10 cellular contexts compared by ENCODE assay signal in the genomic region with DNA sequence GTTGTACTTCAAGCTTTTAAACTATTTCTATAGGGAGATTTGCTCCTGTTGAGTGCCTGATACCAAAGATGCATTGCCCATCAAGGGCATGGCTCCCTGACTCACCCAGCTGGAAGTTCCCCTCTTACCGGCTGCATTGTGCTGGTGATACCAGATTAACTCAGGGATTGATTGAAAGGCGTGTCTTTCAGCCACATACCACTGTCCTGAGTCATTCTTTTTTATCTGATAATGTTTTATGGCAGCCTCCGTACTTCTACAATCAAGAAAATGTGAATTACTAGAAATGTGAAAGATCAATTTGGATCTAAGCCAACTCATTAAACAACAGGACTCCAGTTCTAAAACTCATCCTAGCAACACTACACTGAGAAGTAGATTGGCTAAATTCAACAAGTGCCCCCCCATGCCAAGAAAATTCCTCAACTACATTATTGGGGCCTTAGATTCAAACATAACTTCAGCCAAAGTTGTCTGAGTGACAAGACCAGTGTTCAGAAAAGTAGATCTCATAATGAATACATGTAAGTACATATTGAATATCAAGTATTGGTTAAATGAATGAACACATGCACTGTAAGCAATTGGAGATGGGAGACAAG. TPM values are rescaled to one million over a fixed set of nuclear protein-coding genes. Genes with fewer than 3 reads are reported as not detected.
DNase-seq lines count a peak whose midpoint lies in the region; ATAC-seq and TF ChIP-seq lines count a peak whose summit lies in the region.
"Had no signal": no experiment of that assay in that cellular context is flagged by ENCODE, and none has a peak within 500 bp of the region (broad histone marks: within the 10 kb centered on the region; RNA-seq: fewer than 3 reads in every experiment).

No MANE protein-coding gene starts in this region.

- H3K27me3 ChIP-seq in HAP-1 (ENCODE audit: low read depth) (no peaks in the 10 kb centered on the region; the same call in 1 of the 2 replicates), RWPE2 (ENCODE audit: insufficient read depth, poor library complexity, severe bottlenecking) (no peaks in the 10 kb centered on the region), endodermal cell (ENCODE audit: control insufficient read depth, insufficient read depth, low read length, poor library complexity, severe bottlenecking) (no peaks in the 10 kb centered on the region)

- H3K27me3 Mint-ChIP-seq in endodermal cell (ENCODE audit: insufficient read depth), result no peaks in the 10 kb centered on the region

- H3K4me1 ChIP-seq in HAP-1 (peaks cover 9% of the 10 kb centered on the region), RWPE2 (ENCODE audit: insufficient read depth, poor library complexity, severe bottlenecking) (peaks cover 10% of the 10 kb centered on the region), endodermal cell (ENCODE audit: control insufficient read depth, insufficient read depth, low read length) (peaks cover 3% of the 10 kb centered on the region)

- no peak overlapping the region for H3K4me3 ChIP-seq in HAP-1
- H3K4me3 ChIP-seq in RWPE2 (ENCODE audit: severe bottlenecking), result no peak overlapping the region
- peak overlapping the region; percentile 34 for H3K4me3 ChIP-seq in endodermal cell (ENCODE audit: low read length)

- H3K9ac ChIP-seq in endodermal cell (ENCODE audit: extremely low read depth, low read length, poor library complexity, severe bottlenecking), result no peak overlapping the region

- H3K9me3 ChIP-seq in HAP-1 (no peaks in the 10 kb centered on the region), RWPE2 (ENCODE audit: severe bottlenecking) (no peaks in the 10 kb centered on the region), endodermal cell (ENCODE audit: control insufficient read depth, low read length) (no peaks in the 10 kb centered on the region)

- TF ChIP-seq CTCF in RWPE2 (IDR thresholded peaks at IDR 0.05; ENCODE audit: poor library complexity, severe bottlenecking) (no peak), endodermal cell (conservative IDR thresholded peaks at IDR 0.05) (no peak)

- 57 to 71% methylated on average over 1 to 3 of the region's 3 CpGs for WGBS in endodermal cell (ENCODE audit: insufficient coverage in 1 of 2, insufficient read length in 1 of 2), 2 experiments

- H3K27ac ChIP-seq in RWPE2 (ENCODE audit: poor library complexity, severe bottlenecking) (peak overlapping the region; percentile 38), endodermal cell (ENCODE audit: low read depth, low read length) (no peak overlapping the region)

- no peaks in the 10 kb centered on the region for H3K9me3 Mint-ChIP-seq in endodermal cell
- H3K9me3 Mint-ChIP-seq: immature natural killer cell had no signal

- H3K27ac Mint-ChIP-seq in endodermal cell, result peak overlapping the region; percentile 28

- DNase-seq in HAP-1 (ENCODE audit: low spot score in 2 of 2) (peak; percentile 39 to 42), RWPE2 (ENCODE audit: low spot score) (peak; percentile 76), endodermal cell (peak; percentile 61), NCI-H1092 (lab: John Stamatoyannopoulos, UW) (no peak), epidermal melanocyte (ENCODE audit: insufficient read length, low spot score) (no peak), NCI-H748 (lab: John Stamatoyannopoulos, UW; ENCODE audit: unreplicated experiment) (no peak)
- DNase-seq in stimulated activated CD4-positive, alpha-beta T cell treated with anti-CD3 and anti-CD28 coated beads, Interleukin-12 subunit alpha, Interleukin-12 subunit beta, amount 100 ng/mL, for 4 hours, result peak; percentile 11
- DNase-seq: immature natural killer cell, SIG-M5 had no signal

- H3K4me3 Mint-ChIP-seq in endodermal cell, result no peak overlapping the region

- in situ Hi-C loops in HAP-1 (cut with MboI; ENCODE audit: low sequenced_read_pairs), result loop anchor here (25.0 kb wide), 2 partner anchors 157 to 407 kb away; no protein-coding TSS in a partner anchor

- ATAC-seq in RWPE2 (ENCODE audit: low read depth) (peak; percentile 99), GM18861 (IDR thresholded peaks at IDR 0.05; ENCODE audit: unreplicated experiment) (no peak)

- H3K36me3 ChIP-seq in HAP-1 (replicated peaks), result no peaks in the 10 kb centered on the region
- H3K36me3 ChIP-seq in RWPE2 (ENCODE audit: low read depth), result no peaks in the 10 kb centered on the region
- no peaks in the 10 kb centered on the region for H3K36me3 ChIP-seq in endodermal cell (ENCODE audit: control insufficient read depth, insufficient read depth, low read length)

- peaks cover 16% of the 10 kb centered on the region for H3K4me1 Mint-ChIP-seq in endodermal cell

- H3K36me3 Mint-ChIP-seq in endodermal cell (ENCODE audit: low read depth), result no peaks in the 10 kb centered on the region

RNA-seq across cellular contexts. Expression of gene TXK, which starts 40.0 kb away (rescaled TPM):
- under 1 TPM; 0.66 to 0.68 TPM for total RNA-seq in endodermal cell
- polyA plus RNA-seq in endodermal cell (2013, experiment 1 of 2), result not detected
- 0.12 TPM for polyA plus RNA-seq in endodermal cell (2013, experiment 2 of 2)

Comparison
In these comparisons a context has a peak if more than half of its experiments do, and no peak if none do; other contexts are left out.
1. DNase-seq: peak in HAP-1 (2 of 2), RWPE2 (single experiment), endodermal cell (single experiment) and stimulated activated CD4-positive, alpha-beta T cell treated with anti-CD3 and anti-CD28 coated beads, Interleukin-12 subunit alpha, Interleukin-12 subunit beta, amount 100 ng/mL, for 4 hours (single experiment); none in NCI-H1092 (single experiment), epidermal melanocyte (single experiment) and NCI-H748 (single experiment).